Comparison of ENCODE assay signal across 9 cellular contexts in the genomic region with DNA sequence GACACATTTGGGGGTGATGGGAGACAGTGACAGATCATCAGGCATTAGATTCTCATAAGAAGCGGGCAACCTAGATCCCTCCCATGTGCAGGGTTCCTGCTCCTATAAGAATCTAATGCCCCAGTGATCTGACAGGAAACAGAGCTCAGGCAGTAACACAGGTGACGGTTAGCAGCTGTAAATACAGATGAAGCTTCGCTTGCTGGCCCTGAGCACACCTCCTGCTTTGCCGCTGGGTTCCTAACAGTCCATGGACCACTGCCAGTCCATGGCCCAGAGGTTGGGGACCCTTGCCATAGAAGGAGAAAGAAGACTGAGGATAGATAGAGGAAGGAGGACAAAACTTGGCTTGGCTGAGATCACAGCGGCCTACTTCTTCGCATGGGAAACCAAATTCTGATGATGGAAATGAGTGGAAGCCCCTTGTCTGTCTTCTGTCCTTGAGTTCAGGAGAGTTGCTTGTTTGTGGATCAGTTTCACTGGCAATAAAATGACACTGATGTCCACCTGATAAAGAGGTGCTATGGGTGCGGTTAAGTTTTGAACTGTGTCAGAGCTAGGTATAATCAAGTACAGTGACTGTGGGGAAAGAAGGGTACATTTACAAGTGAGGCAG. TPM values are rescaled to one million over a fixed set of nuclear protein-coding genes. Genes with fewer than 3 reads are reported as not detected.
DNase-seq lines count a peak whose midpoint lies in the region; ATAC-seq and TF ChIP-seq lines count a peak whose summit lies in the region.
"Had no signal": no experiment of that assay in that cellular context is flagged by ENCODE, and none has a peak within 500 bp of the region (broad histone marks: within the 10 kb centered on the region; RNA-seq: fewer than 3 reads in every experiment).

No MANE protein-coding gene starts in this region.

- H3K4me1 ChIP-seq in foreskin keratinocyte: no peaks in the 10 kb centered on the region

- H3K4me1 Mint-ChIP-seq in IgD-negative memory B cell (peaks cover 43 to 54% (median 52%) of the 10 kb centered on the region in 3 donors), naive B cell (peaks cover 45 to 67% (median 57%) of the 10 kb centered on the region in 3 donors)

- H3K4me3 Mint-ChIP-seq in IgD-negative memory B cell: peak overlapping the region; percentile 77 to 99 (median 93)
- peak overlapping the region; percentile 69 to 99 (median 98) for H3K4me3 Mint-ChIP-seq in naive B cell

- H3K27ac Mint-ChIP-seq in IgD-negative memory B cell (peak overlapping the region; percentile 84 to 98 (median 97)), naive B cell (peak overlapping the region; percentile 89 to 98 (median 98))

- ATAC-seq in GM18508 (IDR thresholded peaks at IDR 0.05; ENCODE audit: insufficient read depth, unreplicated experiment) (peak; percentile 11), GM21390 (IDR thresholded peaks at IDR 0.05; ENCODE audit: unreplicated experiment) (peak; percentile 28), naive B cell (ENCODE audit: low read depth in 2 of 2) (peak; percentile 17 to 19), foreskin keratinocyte (no peak)
- ATAC-seq: Panc1 had no signal

- DNase-seq in naive B cell (peak; percentile 31), 8988T (no peak), putamen (ENCODE audit: low spot score) (no peak), foreskin keratinocyte (no peak)
- DNase-seq in stimulated activated CD4-positive, alpha-beta T cell treated with anti-CD3 and anti-CD28 coated beads, Interleukin-1b, Interleukin-23, amount 100 ng/mL, for 48 hours: no peak

- no peak overlapping the region for H3K27ac ChIP-seq in foreskin keratinocyte

- no peak for TF ChIP-seq CTCF in foreskin keratinocyte (conservative IDR thresholded peaks at IDR 0.05)

- no peaks in the 10 kb centered on the region for H3K27me3 ChIP-seq in foreskin keratinocyte

- no peaks in the 10 kb centered on the region for H3K27me3 Mint-ChIP-seq in IgD-negative memory B cell
- H3K27me3 Mint-ChIP-seq in naive B cell: no peaks in the 10 kb centered on the region

- H3K36me3 Mint-ChIP-seq in IgD-negative memory B cell: peaks cover 1% of the 10 kb centered on the region
- peaks cover 3 to 6% of the 10 kb centered on the region in 2 donors for H3K36me3 Mint-ChIP-seq in naive B cell

- H3K9me3 Mint-ChIP-seq in IgD-negative memory B cell (peaks cover 0 to 3% (median 0%) of the 10 kb centered on the region in 3 donors), naive B cell (peaks cover 0 to 7% (median under 1%) of the 10 kb centered on the region in 7 donors)

RNA-seq across cellular contexts. Expression of a gene that starts 1.7 kb away (rescaled TPM):
- 103 TPM for polyA plus RNA-seq in IgD-negative memory B cell
- 100 to 1,000 TPM in 2 of 6 donors, 10 to 100 TPM in 4; 69.1 to 171 (median 80.5) TPM for polyA plus RNA-seq in naive B cell (ENCODE audit: low read depth in 6 of 6)
- total RNA-seq in foreskin keratinocyte: 10.3 and 11.2 TPM in 2 replicates
- 6.1 and 7.8 TPM in 2 replicates for polyA plus RNA-seq in foreskin keratinocyte

RNA-seq across cellular contexts. Expression of a gene that starts 9.8 kb away (rescaled TPM):
- 4.5 TPM for polyA plus RNA-seq in IgD-negative memory B cell
- polyA plus RNA-seq in naive B cell (ENCODE audit: low read depth in 6 of 6): 1 to 10 TPM in 5 of 6 donors, not detected in 1; 3.9 to 7.3 (median 5.3) TPM
- 5.6 and 7.0 TPM in 2 replicates for total RNA-seq in foreskin keratinocyte
- 2.4 and 2.7 TPM in 2 replicates for polyA plus RNA-seq in foreskin keratinocyte

RNA-seq across cellular contexts. Expression of a gene that starts 55.8 kb away (rescaled TPM):
- polyA plus RNA-seq in IgD-negative memory B cell (17.4 TPM), naive B cell (ENCODE audit: low read depth in 6 of 6) (10 to 100 TPM; 17.7 to 40.7 (median 25.6) TPM), foreskin keratinocyte (4.4 and 5.6 TPM in 2 replicates)
- 13.4 and 15.7 TPM in 2 replicates for total RNA-seq in foreskin keratinocyte
